20 cellular contexts compared by ENCODE assay signal in the genomic region with DNA sequence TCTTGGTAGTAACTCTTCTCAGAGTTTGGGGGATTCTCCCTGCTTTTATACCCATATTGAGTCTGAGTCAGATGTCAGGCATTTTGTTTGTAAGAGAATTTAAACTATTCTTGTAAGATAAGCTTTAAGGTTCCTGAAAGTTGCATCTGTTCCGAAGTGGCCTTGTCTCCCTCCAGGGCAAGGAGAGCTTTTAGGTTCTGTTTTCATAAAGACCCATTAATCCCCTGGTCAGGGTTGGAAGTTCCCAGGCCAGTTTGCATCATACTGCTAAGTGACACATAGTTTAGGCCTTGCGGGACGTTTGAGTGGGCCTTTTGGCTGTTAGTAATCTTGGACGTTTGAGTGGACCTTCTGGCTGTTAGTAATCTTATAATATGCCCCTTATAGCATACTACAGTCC.
DNase-seq lines count a peak whose midpoint lies in the region; ATAC-seq and TF ChIP-seq lines count a peak whose summit lies in the region.
"Had no signal": no experiment of that assay in that cellular context is flagged by ENCODE, and none has a peak within 500 bp of the region (broad histone marks: within the 10 kb centered on the region; RNA-seq: fewer than 3 reads in every experiment).

No MANE protein-coding gene starts in this region.

- peaks cover 15% of the 10 kb centered on the region for H3K36me3 Mint-ChIP-seq in nephron progenitor cell (ENCODE audit: low read depth)
- H3K36me3 Mint-ChIP-seq: CD4-positive, CD25-positive, alpha-beta regulatory T cell had no signal

- H3K27ac Mint-ChIP-seq in nephron progenitor cell: peak overlapping the region; percentile 13
- H3K27ac Mint-ChIP-seq: B cell; CD4-positive, CD25-positive, alpha-beta regulatory T cell had no signal

- H3K27ac ChIP-seq in SJCRH30: no peak overlapping the region
- H3K27ac ChIP-seq: KMS-11, SK-N-MC had no signal

- DNase-seq in BJ (ENCODE audit: low read depth) (peak; percentile 7), SJCRH30 (peak; percentile 32 to 43), choroid plexus epithelial cell (ENCODE audit: low read depth) (peak; percentile 22), nephron progenitor cell (no peak), activated gamma-delta T cell (lab: John Stamatoyannopoulos, UW) (no peak), Ammon's horn (ENCODE audit: low spot score) (no peak)
- DNase-seq: CD4-positive, CD25-positive, alpha-beta regulatory T cell; IMR-90; NCI-H1105; NCI-H2029 treated with DMSO at 0.1 percent for 48 hours; NCI-H446; NCI-H526 treated with DMSO at 0.1 percent for 48 hours; Right ventricle myocardium superior had no signal

- ATAC-seq in HG03460 (IDR thresholded peaks at IDR 0.05; ENCODE audit: unreplicated experiment) (no peak), HG02840 (IDR thresholded peaks at IDR 0.05; ENCODE audit: low FRiP score, unreplicated experiment) (no peak)
- ATAC-seq: GM12878 had no signal

- H3K9me3 Mint-ChIP-seq in nephron progenitor cell: peaks cover 24% of the 10 kb centered on the region

- peaks cover 11% of the 10 kb centered on the region for H3K4me1 Mint-ChIP-seq in nephron progenitor cell
- H3K4me1 Mint-ChIP-seq: B cell; CD4-positive, CD25-positive, alpha-beta regulatory T cell had no signal

- H3K4me3 Mint-ChIP-seq in nephron progenitor cell: no peak overlapping the region
- H3K4me3 Mint-ChIP-seq: B cell had no signal

- CTCF ChIA-PET in BJ (lab: Yijun Ruan, JAX): no interaction called here

- TF ChIP-seq CTCF in BJ (IDR thresholded peaks at IDR 0.05; ENCODE audit: insufficient read depth, low read depth, low read length) (no peak), choroid plexus epithelial cell (conservative IDR thresholded peaks at IDR 0.05; ENCODE audit: low read depth, low read length) (no peak), nephron progenitor cell (IDR thresholded peaks at IDR 0.05) (no peak)

- H3K36me3 ChIP-seq in BJ (ENCODE audit: control insufficient read depth, insufficient read depth, low read length) (no peaks in the 10 kb centered on the region), SJCRH30 (peaks cover 2% of the 10 kb centered on the region; the same call in 1 of the 2 replicates)
- H3K36me3 ChIP-seq: HAP-1 had no signal

- H3K27me3 ChIP-seq in BJ (ENCODE audit: control insufficient read depth, insufficient read depth, low read length) (no peaks in the 10 kb centered on the region), SJCRH30 (no peaks in the 10 kb centered on the region)

- H3K4me3 ChIP-seq in BJ (ENCODE audit: low read depth, low read length): no peak overlapping the region
- no peak overlapping the region for H3K4me3 ChIP-seq in SJCRH30
- no peak overlapping the region for H3K4me3 ChIP-seq in choroid plexus epithelial cell (ENCODE audit: low read depth, low read length)
- H3K4me3 ChIP-seq: GM12878, HAP-1, SK-N-MC had no signal

- POLR2A ChIA-PET in BJ (lab: Charles Lee): no interaction called here

- no peaks in the 10 kb centered on the region for H3K9me3 ChIP-seq in SJCRH30 (replicated peaks)
- H3K9me3 ChIP-seq: HAP-1 had no signal

- peaks cover 24% of the 10 kb centered on the region for H3K4me1 ChIP-seq in SJCRH30

- no peaks in the 10 kb centered on the region for H3K27me3 Mint-ChIP-seq in nephron progenitor cell (ENCODE audit: low read depth, poor library complexity)
- H3K27me3 Mint-ChIP-seq: B cell; CD4-positive, CD25-positive, alpha-beta regulatory T cell had no signal

Comparison
In these comparisons a context has a peak if more than half of its experiments do, and no peak if none do; other contexts are left out.
1. DNase-seq: peak in BJ (single experiment), SJCRH30 (2 of 2) and choroid plexus epithelial cell (single experiment); none in nephron progenitor cell (single experiment), activated gamma-delta T cell (single experiment) and Ammon's horn (single experiment).